ENCODE assay signal across 25 cellular contexts in genomic region chrX:68989456-68989855, GRCh38.
DNase-seq lines count a peak whose midpoint lies in the region; ATAC-seq, FAIRE-seq and TF ChIP-seq lines count a peak whose summit lies in the region.
"Had no signal": no experiment of that assay in that cellular context is flagged by ENCODE, and none has a peak within 500 bp of the region (broad histone marks: within the 10 kb centered on the region; RNA-seq: fewer than 3 reads in every experiment).

No MANE protein-coding gene starts in this region.

- no peak for FAIRE-seq in pancreas (lab: Jason Lieb, UNC)
- FAIRE-seq: A549, endometrium, GM18507, kidney had no signal

- TF ChIP-seq CTCF in heart right ventricle (IDR thresholded peaks at IDR 0.05): no peak
- TF ChIP-seq CTCF in left lung (IDR thresholded peaks at IDR 0.05): no peak
- TF ChIP-seq CTCF in pancreas (IDR thresholded peaks at IDR 0.05): no peak

- peaks cover 0 to 26% (median 14%) of the 10 kb centered on the region in 9 donors for H3K4me1 ChIP-seq in heart right ventricle
- H3K4me1 ChIP-seq in left lung: peaks cover 3 to 6% of the 10 kb centered on the region in 2 donors
- H3K4me1 ChIP-seq in pancreas: peaks cover 0 to 6% (median 0%) of the 10 kb centered on the region in 3 donors
- no peaks in the 10 kb centered on the region for H3K4me1 ChIP-seq in HAP-1
- H3K4me1 ChIP-seq: A549, adrenal gland, breast epithelium, Caco-2 had no signal

- peak in 4 of 8 donors; percentile 5 to 29 (median 22) for ATAC-seq in heart right ventricle
- ATAC-seq in Right ventricle myocardium inferior: no peak
- ATAC-seq in left lung: peak; percentile 37
- peak; percentile 23 to 38 (median 30) for ATAC-seq in pancreas
- no peak for ATAC-seq in HG03196 (IDR thresholded peaks at IDR 0.05; ENCODE audit: unreplicated experiment)
- ATAC-seq: A549; activated T-cell treated with anti-CD3 and anti-CD28 coated beads, Interleukin-2, amount 50 U/mL, for 4 hours; natural killer cell; T-helper 17 cell had no signal

- WGBS in heart right ventricle, 2 donors: 100% methylated on average over 1 of the region's 1 CpG
- 95 to 97% methylated on average over 1 of the region's 1 CpG for WGBS in pancreas, 2 donors

- DNase-seq in heart right ventricle (no peak), Right ventricle myocardium inferior (ENCODE audit: missing footprints) (no peak), left lung (no peak), pancreas (no peak), AG08395 (ENCODE audit: low spot score) (no peak), HAP-1 (ENCODE audit: low spot score in 2 of 2) (no peak), inferior parietal cortex (ENCODE audit: extremely low spot score) (no peak)
- DNase-seq: activated CD4-positive, alpha-beta T cell treated with anti-CD3 and anti-CD28 coated beads for 4 hours; activated naive CD4-positive, alpha-beta T cell treated with Interleukin-2 at 50 U/mL for 16 hours; activated T-cell treated with anti-CD3 and anti-CD28 coated beads, Interleukin-2, amount 50 U/mL, for 4 hours; Caco-2; DMS79; GF-D8; KG1; natural killer cell; NCI-H146; T-helper 17 cell had no signal

- in situ Hi-C loops in HAP-1 (cut with MboI; ENCODE audit: low sequenced_read_pairs): no loop called here

- H3K36me3 ChIP-seq in heart right ventricle (no peaks in the 10 kb centered on the region), left lung (no peaks in the 10 kb centered on the region), pancreas (no peaks in the 10 kb centered on the region), HAP-1 (replicated peaks) (no peaks in the 10 kb centered on the region)
- H3K36me3 ChIP-seq: adrenal gland; BLaER1 treated with 17β-estradiol and CSF1 and Interleukin-3, amounts not matched to agents 10 nM and 100 nM; breast epithelium had no signal

- H3K9me3 ChIP-seq in heart right ventricle (no peaks in the 10 kb centered on the region), left lung (no peaks in the 10 kb centered on the region), pancreas (no peaks in the 10 kb centered on the region), HAP-1 (no peaks in the 10 kb centered on the region)
- H3K9me3 ChIP-seq: A549, adrenal gland, breast epithelium, Caco-2 had no signal

- intact Hi-C loops in heart right ventricle (cut with DNase I) (no loop called here), Right ventricle myocardium inferior (cut with DNase I) (no loop called here), left lung (cut with DNase I) (no loop called here), pancreas (cut with DNase I) (no loop called here)

- peaks cover 0 to 5% (median 0%) of the 10 kb centered on the region in 7 donors for H3K27me3 ChIP-seq in heart right ventricle
- no peaks in the 10 kb centered on the region for H3K27me3 ChIP-seq in left lung
- H3K27me3 ChIP-seq in pancreas: peaks cover 0 to 4% (median 0%) of the 10 kb centered on the region in 4 donors
- H3K27me3 ChIP-seq in HAP-1 (ENCODE audit: low read depth): no peaks in the 10 kb centered on the region

- H3K4me3 ChIP-seq in heart right ventricle (no peak overlapping the region), left lung (no peak overlapping the region), pancreas (no peak overlapping the region), HAP-1 (no peak overlapping the region)
- H3K4me3 ChIP-seq: A549; adrenal gland; BLaER1 treated with 17β-estradiol and CSF1 and Interleukin-3, amounts not matched to agents 10 nM and 100 nM; breast epithelium had no signal

- H3K27ac ChIP-seq in heart right ventricle (peak overlapping the region in 6 of 10 donors; percentile 15 to 48 (median 26)), left lung (no peak overlapping the region), pancreas (no peak overlapping the region)
- H3K27ac ChIP-seq: A549; BLaER1 treated with 17β-estradiol and CSF1 and Interleukin-3, amounts not matched to agents 10 nM and 100 nM had no signal

Comparison
In these comparisons a context has a peak if more than half of its experiments do, and no peak if none do; other contexts are left out.
1. ATAC-seq: peak in left lung (single experiment) and pancreas (4 of 4); none in Right ventricle myocardium inferior (single experiment) and HG03196 (single experiment).
2. H3K27ac ChIP-seq: peak in heart right ventricle (6 of 10); none in left lung (0 of 2) and pancreas (0 of 4).